ENCODE assay signal across 10 cellular contexts in the genomic region with DNA sequence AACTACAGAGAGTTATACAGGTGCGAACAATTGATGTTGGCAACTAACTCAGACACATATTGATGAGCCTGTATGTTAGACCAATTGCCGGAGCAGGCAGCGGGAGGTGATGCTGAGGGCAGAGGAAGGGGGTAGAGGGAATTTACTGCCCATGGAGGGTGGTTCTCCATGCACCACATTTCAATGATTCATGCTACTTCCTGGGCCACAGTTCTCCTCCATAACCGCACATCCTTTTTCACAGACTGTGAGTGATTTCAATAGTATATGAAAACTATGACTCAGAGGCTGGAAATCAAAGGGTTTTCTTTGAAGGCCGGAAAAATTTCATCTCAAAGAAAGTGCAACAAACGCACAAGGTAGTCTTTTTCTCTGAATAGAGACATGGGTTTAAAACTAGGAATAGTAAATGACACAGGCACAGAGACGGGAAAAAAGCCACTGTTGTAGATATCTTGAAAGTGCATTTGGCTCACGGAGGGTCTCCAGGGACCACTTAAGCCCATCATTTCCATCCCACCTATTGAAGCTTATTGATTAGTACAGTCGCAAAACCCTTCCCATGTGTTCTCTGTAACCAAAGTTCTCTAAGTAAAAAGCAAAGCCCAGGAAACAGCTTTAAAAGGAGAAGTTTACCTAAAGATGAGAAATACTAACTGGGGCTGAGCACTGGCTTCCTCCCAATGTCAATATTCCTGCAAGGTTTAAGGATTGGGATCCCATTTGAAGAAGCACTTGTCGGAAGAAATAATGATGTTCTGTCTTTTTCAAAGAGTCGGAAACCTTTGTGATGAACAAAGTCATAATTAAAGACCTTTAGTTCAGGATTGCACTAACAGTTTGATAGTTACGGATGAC. TPM values are rescaled to one million over a fixed set of nuclear protein-coding genes. Genes with fewer than 3 reads are reported as not detected.
DNase-seq lines count a peak whose midpoint lies in the region; TF ChIP-seq lines count a peak whose summit lies in the region.
"Had no signal": no experiment of that assay in that cellular context is flagged by ENCODE, and none has a peak within 500 bp of the region (broad histone marks: within the 10 kb centered on the region; RNA-seq: fewer than 3 reads in every experiment).

No MANE protein-coding gene starts in this region.

- no peak overlapping the region for H3K4me3 ChIP-seq in Karpas-422 (ENCODE audit: low read length)
- no peak overlapping the region for H3K4me3 ChIP-seq in fibroblast of mammary gland (ENCODE audit: control insufficient read depth, low read depth, low read length)
- no peak overlapping the region for H3K4me3 ChIP-seq in WERI-Rb-1 (ENCODE audit: low read depth, low read length)
- H3K4me3 ChIP-seq: skin epidermis had no signal

- no peak for TF ChIP-seq CTCF in fibroblast of mammary gland (conservative IDR thresholded peaks at IDR 0.05; ENCODE audit: control insufficient read depth, insufficient read depth, low read depth, low read length)
- TF ChIP-seq CTCF in progenitor cell of endocrine pancreas (IDR thresholded peaks at IDR 0.05; ENCODE audit: unreplicated experiment), result no peak
- TF ChIP-seq CTCF in WERI-Rb-1 (IDR thresholded peaks at IDR 0.05; ENCODE audit: low read depth, low read length), result no peak

- peaks cover 14% of the 10 kb centered on the region for H3K4me1 ChIP-seq in Karpas-422 (ENCODE audit: low read length)

- no peak overlapping the region for H3K4me2 ChIP-seq in Karpas-422 (ENCODE audit: low read depth, low read length, poor library complexity, severe bottlenecking)
- H3K4me2 ChIP-seq: KMS-11 had no signal

- peak overlapping the region; percentile 18 for H3K4me3 Mint-ChIP-seq in activated CD4-positive, alpha-beta memory T cell treated with anti-CD3 and anti-CD28 coated beads for 36 hours
- no peak overlapping the region for H3K4me3 Mint-ChIP-seq in progenitor cell of endocrine pancreas (ENCODE audit: low read depth)

- H3K27me3 Mint-ChIP-seq in activated CD4-positive, alpha-beta memory T cell treated with anti-CD3 and anti-CD28 coated beads for 36 hours, result no peaks in the 10 kb centered on the region
- H3K27me3 Mint-ChIP-seq in progenitor cell of endocrine pancreas, result no peaks in the 10 kb centered on the region

- H3K27ac ChIP-seq in Karpas-422 (ENCODE audit: low read length), result no peak overlapping the region
- H3K27ac ChIP-seq in WERI-Rb-1, result no peak overlapping the region
- H3K27ac ChIP-seq: KMS-11 had no signal

- H3K36me3 ChIP-seq in Karpas-422 (ENCODE audit: insufficient read depth, low read length) (no peaks in the 10 kb centered on the region), WERI-Rb-1 (no peaks in the 10 kb centered on the region)

- intact Hi-C loops in activated CD4-positive, alpha-beta memory T cell treated with anti-CD3 and anti-CD28 coated beads for 36 hours (cut with micrococcal nuclease), result loop anchor here (1.0 to 10.0 kb wide), 13 partner anchors 21 to 679 kb away; no protein-coding TSS in a partner anchor

- POLR2A ChIA-PET in activated CD4-positive, alpha-beta memory T cell treated with anti-CD3 and anti-CD28 coated beads for 36 hours (lab: Charles Lee), result interaction anchor here (1.1 kb wide), 1 partner anchor 9 kb away, joined by 5 read pairs; no protein-coding TSS in a partner anchor

- no peaks in the 10 kb centered on the region for H3K9me3 ChIP-seq in Karpas-422 (ENCODE audit: low read length)
- no peaks in the 10 kb centered on the region for H3K9me3 ChIP-seq in WERI-Rb-1 (ENCODE audit: severe bottlenecking)

- no peaks in the 10 kb centered on the region for H3K79me2 ChIP-seq in Karpas-422 (ENCODE audit: low read length)

- H4K20me1 ChIP-seq in Karpas-422 (ENCODE audit: insufficient read depth, low read depth, low read length), result no peaks in the 10 kb centered on the region

- peak; percentile 64 for DNase-seq in GM04504 (ENCODE audit: low read depth)
- DNase-seq in Karpas-422, result no peak
- DNase-seq in activated CD4-positive, alpha-beta memory T cell treated with anti-CD3 and anti-CD28 coated beads for 36 hours, result peak; percentile 83
- DNase-seq in fibroblast of mammary gland (ENCODE audit: low read depth), result peak; percentile 89
- peak; percentile 35 to 42 for DNase-seq in stimulated activated CD8-positive, alpha-beta memory T cell treated with anti-CD3 and anti-CD28 coated beads, Interleukin-2, amount 100 ng/mL, for 48 hours (ENCODE audit: low read depth in 2 of 2)
- no peak for DNase-seq in progenitor cell of endocrine pancreas (ENCODE audit: low spot score, unreplicated experiment)
- DNase-seq in HUDEP-2 (lab: John Stamatoyannopoulos, UW; ENCODE audit: unreplicated experiment in 76 of 76), result no peak
- no peak for DNase-seq in WERI-Rb-1

- H2AFZ ChIP-seq in Karpas-422 (ENCODE audit: low read length), result 0 out of 2 replicates have a peak overlapping the region, but pooled peaks have one; percentile 20

- H3K27ac Mint-ChIP-seq in activated CD4-positive, alpha-beta memory T cell treated with anti-CD3 and anti-CD28 coated beads for 36 hours, result peak overlapping the region; percentile 90
- no peak overlapping the region for H3K27ac Mint-ChIP-seq in progenitor cell of endocrine pancreas

- H3K27me3 ChIP-seq in Karpas-422 (ENCODE audit: low read length), result no peaks in the 10 kb centered on the region
- H3K27me3 ChIP-seq in WERI-Rb-1 (ENCODE audit: insufficient read depth, low read depth, severe bottlenecking), result no peaks in the 10 kb centered on the region

- H3K9me3 Mint-ChIP-seq in activated CD4-positive, alpha-beta memory T cell treated with anti-CD3 and anti-CD28 coated beads for 36 hours, result no peaks in the 10 kb centered on the region
- no peaks in the 10 kb centered on the region for H3K9me3 Mint-ChIP-seq in progenitor cell of endocrine pancreas (ENCODE audit: low read depth)

- no peak overlapping the region for H3K9ac ChIP-seq in Karpas-422 (ENCODE audit: low read length)
- H3K9ac ChIP-seq: KMS-11 had no signal

- H3K4me1 Mint-ChIP-seq in activated CD4-positive, alpha-beta memory T cell treated with anti-CD3 and anti-CD28 coated beads for 36 hours (ENCODE audit: low read depth), result peaks cover 93% of the 10 kb centered on the region
- peaks cover 2% of the 10 kb centered on the region for H3K4me1 Mint-ChIP-seq in progenitor cell of endocrine pancreas (ENCODE audit: low read depth)

- peaks cover 2% of the 10 kb centered on the region for H3K36me3 Mint-ChIP-seq in activated CD4-positive, alpha-beta memory T cell treated with anti-CD3 and anti-CD28 coated beads for 36 hours
- H3K36me3 Mint-ChIP-seq in progenitor cell of endocrine pancreas (ENCODE audit: insufficient read depth), result no peaks in the 10 kb centered on the region

- H3K9me2 ChIP-seq in Karpas-422 (replicated peaks; ENCODE audit: insufficient read depth, low read length), result no peaks in the 10 kb centered on the region

- CTCF ChIA-PET in activated CD4-positive, alpha-beta memory T cell treated with anti-CD3 and anti-CD28 coated beads for 36 hours (lab: Charles Lee), result interaction anchor here (0.7 to 1.1 kb wide), 2 partner anchors 10 to 57 kb away, joined by 3 read pairs; no protein-coding TSS in a partner anchor

RNA-seq across cellular contexts. Expression of a gene that starts 28.0 kb away (rescaled TPM):
- total RNA-seq in Karpas-422 (2014; rRNA removed; shearing (Covaris generic); ENCODE audit: low replicate concordance), result 4.9 and 5.7 TPM in 2 replicates
- 100 to 1,000 TPM; 107 to 111 TPM for total RNA-seq in activated CD4-positive, alpha-beta memory T cell treated with anti-CD3 and anti-CD28 coated beads for 36 hours
- total RNA-seq in progenitor cell of endocrine pancreas, result 13.4 and 15.9 TPM in 2 replicates

RNA-seq across cellular contexts. Expression of a gene that starts 48.7 kb away (rescaled TPM):
- total RNA-seq in Karpas-422 (2014; rRNA removed; shearing (Covaris generic); ENCODE audit: low replicate concordance), result not detected in 2 replicates
- under 1 TPM; 0.65 to 0.93 TPM for total RNA-seq in activated CD4-positive, alpha-beta memory T cell treated with anti-CD3 and anti-CD28 coated beads for 36 hours
- not detected in 2 replicates for total RNA-seq in progenitor cell of endocrine pancreas

Comparison
In these comparisons a context has a peak if more than half of its experiments do, and no peak if none do; other contexts are left out.
1. DNase-seq: peak in GM04504 (single experiment), activated CD4-positive, alpha-beta memory T cell treated with anti-CD3 and anti-CD28 coated beads for 36 hours (single experiment), fibroblast of mammary gland (single experiment) and stimulated activated CD8-positive, alpha-beta memory T cell treated with anti-CD3 and anti-CD28 coated beads, Interleukin-2, amount 100 ng/mL, for 48 hours (2 of 2); none in Karpas-422 (single experiment), progenitor cell of endocrine pancreas (single experiment), HUDEP-2 (0 of 76) and WERI-Rb-1 (single experiment).